In genomic region chr4:122227202-122227601, GRCh38 we compare ENCODE assay signal across 8 cellular contexts.
"Had no signal": no experiment of that assay in that cellular context is flagged by ENCODE, and none has a peak within 500 bp of the region (broad histone marks: within the 10 kb centered on the region; RNA-seq: fewer than 3 reads in every experiment).

No MANE protein-coding gene starts in this region.

- FAIRE-seq: H54, HTR-8/SVneo had no signal

- H3K4me3 ChIP-seq: GM23248 had no signal

- H3K27ac ChIP-seq: GM23248, KMS-11 had no signal

- H3K9ac ChIP-seq: GM23248, KMS-11 had no signal

- DNase-seq: GM23248, GOT3, H9, HCEC 1CT, KBM-7 had no signal

- H2AFZ ChIP-seq: GM23248 had no signal

- H3K4me2 ChIP-seq: KMS-11 had no signal
